Comparison of ENCODE assay signal across 1 cellular context in genomic region chrX:69136546-69137331, GRCh38.
TF ChIP-seq lines count a peak whose summit lies in the region.

No MANE protein-coding gene starts in this region.

TF ChIP-seq in H1, 55 proteins besides CTCF, POLR2A, EP300 and RAD21:
- TF ChIP-seq KDM5A (IDR thresholded peaks at IDR 0.05; ENCODE audit: low read length) (no peak), ZNF274 (IDR thresholded peaks at IDR 0.05; ENCODE audit: borderline replicate concordance, extremely low read depth, low read length) (no peak), TBP (IDR thresholded peaks at IDR 0.05; ENCODE audit: low read depth, low read length) (no peak), BRCA1 (IDR thresholded peaks at IDR 0.05; ENCODE audit: low read depth, low read length) (no peak), CTBP2 (IDR thresholded peaks at IDR 0.05; ENCODE audit: borderline replicate concordance, insufficient read depth, insufficient read length, low read length) (no peak), CHD1 (IDR thresholded peaks at IDR 0.05; ENCODE audit: low read depth, low read length) (no peak), SRF (IDR thresholded peaks at IDR 0.05; ENCODE audit: low read depth, low read length) (no peak), SP1 (IDR thresholded peaks at IDR 0.05; ENCODE audit: low read depth, low read length) (no peak), BACH1 (IDR thresholded peaks at IDR 0.05; ENCODE audit: low read length) (no peak), SP2 (IDR thresholded peaks at IDR 0.05; ENCODE audit: low read length) (no peak), KDM4A (IDR thresholded peaks at IDR 0.05; ENCODE audit: low read depth, low read length, severe bottlenecking) (no peak), HDAC6 (IDR thresholded peaks at IDR 0.05; ENCODE audit: low read depth, low read length) (no peak), TEAD4 (IDR thresholded peaks at IDR 0.05; ENCODE audit: low read depth, low read length) (no peak), BCL11A (IDR thresholded peaks at IDR 0.05; ENCODE audit: low read depth in 2 of 2, low read length in 2 of 2) (no peak), TAF7 (optimal IDR thresholded peaks at IDR 0.05; ENCODE audit: borderline replicate concordance, low read depth, low read length) (no peak)
